8 cellular contexts compared by ENCODE assay signal in the genomic region with DNA sequence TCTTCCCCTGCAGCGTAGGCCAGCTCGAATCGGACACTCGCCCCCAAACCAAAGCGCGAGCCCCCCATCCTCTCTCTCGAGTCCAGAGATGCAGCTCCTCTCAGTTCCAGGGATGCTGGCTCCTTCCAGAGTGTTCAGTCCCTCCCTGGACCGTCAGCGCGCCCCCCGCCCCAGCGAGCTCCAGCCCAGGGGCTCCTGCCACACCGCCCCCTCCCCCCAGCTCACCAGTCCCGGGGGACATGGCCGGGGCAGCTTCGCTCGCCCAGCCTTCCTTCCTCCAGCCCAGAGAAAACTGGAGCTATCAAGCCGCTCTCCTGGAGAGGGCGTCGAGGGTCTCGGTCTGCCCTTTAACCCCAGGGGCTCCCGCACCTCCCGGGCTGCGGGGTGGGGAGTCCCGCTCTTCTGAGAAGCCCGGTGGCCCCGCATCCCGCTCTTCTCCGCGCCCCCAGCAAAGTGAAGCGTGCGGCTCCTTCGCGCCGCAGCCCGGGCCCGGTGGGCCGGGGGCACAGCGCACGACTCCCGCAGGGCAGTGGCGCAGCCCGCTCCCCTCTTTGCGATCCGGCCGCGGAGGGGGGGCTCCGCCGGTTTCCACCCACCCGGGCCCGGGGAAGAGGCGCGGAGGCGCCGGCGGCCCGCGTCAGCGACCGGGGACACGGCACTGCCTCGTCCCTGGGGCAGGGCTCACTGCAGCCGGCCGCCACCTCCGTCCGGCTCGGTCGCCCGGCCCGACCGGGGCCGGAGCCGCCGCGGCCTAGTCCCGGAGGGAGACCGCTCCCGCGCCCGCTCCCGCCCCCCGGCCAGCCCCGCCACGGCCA. TPM values are rescaled to one million over a fixed set of nuclear protein-coding genes. Genes with fewer than 3 reads are reported as not detected.
DNase-seq lines count a peak whose midpoint lies in the region; ATAC-seq and TF ChIP-seq lines count a peak whose summit lies in the region.

No MANE protein-coding gene starts in this region.

- no peaks in the 10 kb centered on the region for H3K9me3 ChIP-seq in NT2/D1 (ENCODE audit: insufficient read depth, low read length)
- no peaks in the 10 kb centered on the region for H3K9me3 ChIP-seq in gastroesophageal sphincter

- peaks cover 28% of the 10 kb centered on the region for H3K36me3 ChIP-seq in NT2/D1 (ENCODE audit: insufficient read depth, insufficient read length, low read length)
- H3K36me3 ChIP-seq in gastroesophageal sphincter: peaks cover 0 to 8% of the 10 kb centered on the region in 2 donors

- H3K4me1 ChIP-seq in NT2/D1 (ENCODE audit: insufficient read depth, insufficient read length) (no peaks in the 10 kb centered on the region), gastroesophageal sphincter (peaks cover 0 to 36% (median 0%) of the 10 kb centered on the region in 3 donors)

- TF ChIP-seq CTCF in gastroesophageal sphincter (IDR thresholded peaks at IDR 0.05): no peak

- H3K4me3 ChIP-seq in NT2/D1 (ENCODE audit: insufficient read length, low read depth) (peak overlapping the region; percentile 75), gastroesophageal sphincter (peak overlapping the region; percentile 70 to 78)

- no peak for TF ChIP-seq POLR2A in gastroesophageal sphincter (IDR thresholded peaks at IDR 0.05)

- ATAC-seq in HG02610 (IDR thresholded peaks at IDR 0.05; ENCODE audit: unreplicated experiment) (peak; percentile 48), gastroesophageal sphincter (peak; percentile 41)

- DNase-seq in NCI-H1105 treated with DMSO at 0.1 percent for 48 hours (lab: John Stamatoyannopoulos, UW) (peak; percentile 6), NCI-H1105 (lab: John Stamatoyannopoulos, UW) (no peak), NT2/D1 (ENCODE audit: low read depth, low spot score) (no peak), occipital lobe (lab: John Stamatoyannopoulos, UW) (peak; percentile 24), SKM-1 treated with dmso at 0.1 percent for 144 hours (lab: John Stamatoyannopoulos, UW; ENCODE audit: unreplicated experiment) (no peak)
- peak; percentile 73 for DNase-seq in activated effector memory CD4-positive, alpha-beta T cell treated with anti-CD3 and anti-CD28 coated beads, Interleukin-2, amount 50 U/mL, for 16 hours

- peak overlapping the region; percentile 54 to 96 (median 92) for H3K27ac ChIP-seq in gastroesophageal sphincter

- TF ChIP-seq EP300 in gastroesophageal sphincter (IDR thresholded peaks at IDR 0.05): no peak

- H3K27me3 ChIP-seq in NT2/D1 (ENCODE audit: insufficient read depth, insufficient read length): peaks cover 7% of the 10 kb centered on the region
- no peaks in the 10 kb centered on the region for H3K27me3 ChIP-seq in gastroesophageal sphincter

- no CpG with 5 or more reads among the region's 84 CpGs for WGBS in gastroesophageal sphincter (ENCODE audit: low coverage in 1 of 2), 2 donors

- H3K9ac ChIP-seq in NT2/D1 (ENCODE audit: insufficient read length, low read depth): peak overlapping the region; percentile 84

RNA-seq across cellular contexts. Expression of gene MIER3, which starts 0.6 kb away (rescaled TPM):
- total RNA-seq in gastroesophageal sphincter (10 to 100 TPM; 14.4 to 44.5 (median 23.6) TPM), occipital lobe (54.1 TPM)

RNA-seq across cellular contexts. Expression of gene SETD9, which starts 41.9 kb away (rescaled TPM):
- total RNA-seq in gastroesophageal sphincter: 10 to 100 TPM in 3 of 4 donors, 1 to 10 TPM in 1; 5.9 to 19.6 (median 15.5) TPM
- total RNA-seq in occipital lobe: 4.7 TPM

Comparison
In these comparisons a context has a peak if more than half of its experiments do, and no peak if none do; other contexts are left out.
1. DNase-seq: peak in NCI-H1105 treated with DMSO at 0.1 percent for 48 hours (single experiment), activated effector memory CD4-positive, alpha-beta T cell treated with anti-CD3 and anti-CD28 coated beads, Interleukin-2, amount 50 U/mL, for 16 hours (single experiment) and occipital lobe (single experiment); none in NCI-H1105 (single experiment), NT2/D1 (single experiment) and SKM-1 treated with dmso at 0.1 percent for 144 hours (single experiment).